16 cellular contexts compared by ENCODE assay signal in the genomic region with DNA sequence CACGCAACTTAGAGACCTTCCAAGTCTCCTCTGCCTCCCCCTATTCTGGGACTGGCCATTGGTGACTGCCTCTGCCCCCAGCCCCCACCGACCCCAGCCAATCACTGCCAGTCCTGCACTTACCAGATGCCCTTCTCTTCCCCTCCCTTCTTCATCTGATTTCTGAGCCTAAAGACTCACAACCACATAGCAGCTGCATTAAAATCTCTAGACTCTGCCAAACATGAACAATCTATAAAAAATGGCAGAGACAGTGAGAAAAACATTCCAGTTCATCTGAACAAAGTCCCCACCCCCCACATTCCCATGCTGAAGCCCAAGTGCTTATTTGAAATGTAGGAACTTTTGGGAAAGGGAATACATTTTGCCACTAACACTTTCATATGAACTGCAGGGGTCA.
"Had no signal": no experiment of that assay in that cellular context is flagged by ENCODE, and none has a peak within 500 bp of the region (broad histone marks: within the 10 kb centered on the region; RNA-seq: fewer than 3 reads in every experiment).

No MANE protein-coding gene starts in this region.

- H3K4me1 Mint-ChIP-seq: natural killer cell had no signal

- H3K27me3 Mint-ChIP-seq: activated naive CD4-positive, alpha-beta T cell treated with anti-CD3 and anti-CD28 coated beads, Interleukin-2, amount 50 U/mL, for 24 hours; stimulated activated naive B cell treated with anti-CD40 and anti-IgM and Interleukin-4, amounts not matched to agents 10 μg/mL and 1 μg/mL and 100 μg/mL, for 72 hours had no signal

- H3K27ac Mint-ChIP-seq: activated naive CD4-positive, alpha-beta T cell treated with anti-CD3 and anti-CD28 coated beads, Interleukin-2, amount 50 U/mL, for 24 hours; natural killer cell; stimulated activated naive B cell treated with anti-CD40 and anti-IgM and Interleukin-4, amounts not matched to agents 10 μg/mL and 1 μg/mL and 100 μg/mL, for 72 hours; T-helper 1 cell treated with Interleukin-12 subunit alpha and Interleukin-12 subunit beta and Interleukin-4 antibody, amounts not matched to agents 30 μg/mL and 1 μg/mL, for 36 hours had no signal

- DNase-seq: activated CD4-positive, CD25-positive, alpha-beta regulatory T cell treated with anti-CD3 and anti-CD28 coated beads, Interleukin-2, amount 50 U/mL, for 72 hours; activated CD8-positive, alpha-beta memory T cell treated with anti-CD3 and anti-CD28 coated beads for 24 hours; activated gamma-delta T cell; amniotic stem cell; body of pancreas; central memory CD4-positive, alpha-beta T cell; foreskin keratinocyte; hippocampal formation; left cardiac atrium; mesenchymal stem cell; natural killer cell; right lobe of liver; stimulated activated naive B cell treated with anti-CD40 and anti-IgM and Interleukin-4, amounts not matched to agents 10 μg/mL and 1 μg/mL and 100 μg/mL, for 72 hours; upper lobe of left lung had no signal

- H3K36me3 Mint-ChIP-seq: activated naive CD4-positive, alpha-beta T cell treated with anti-CD3 and anti-CD28 coated beads, Interleukin-2, amount 50 U/mL, for 24 hours; natural killer cell; stimulated activated naive B cell treated with anti-CD40 and anti-IgM and Interleukin-4, amounts not matched to agents 10 μg/mL and 1 μg/mL and 100 μg/mL, for 72 hours had no signal

- H3K4me3 Mint-ChIP-seq: activated naive CD4-positive, alpha-beta T cell treated with anti-CD3 and anti-CD28 coated beads, Interleukin-2, amount 50 U/mL, for 24 hours; natural killer cell; stimulated activated naive B cell treated with anti-CD40 and anti-IgM and Interleukin-4, amounts not matched to agents 10 μg/mL and 1 μg/mL and 100 μg/mL, for 72 hours; T-helper 1 cell treated with Interleukin-12 subunit alpha and Interleukin-12 subunit beta and Interleukin-4 antibody, amounts not matched to agents 30 μg/mL and 1 μg/mL, for 36 hours had no signal

- H3K9me3 Mint-ChIP-seq: activated naive CD4-positive, alpha-beta T cell treated with anti-CD3 and anti-CD28 coated beads, Interleukin-2, amount 50 U/mL, for 24 hours; natural killer cell; stimulated activated naive B cell treated with anti-CD40 and anti-IgM and Interleukin-4, amounts not matched to agents 10 μg/mL and 1 μg/mL and 100 μg/mL, for 72 hours; T-helper 1 cell treated with Interleukin-12 subunit alpha and Interleukin-12 subunit beta and Interleukin-4 antibody, amounts not matched to agents 30 μg/mL and 1 μg/mL, for 36 hours had no signal
